In genomic region chr1:211606914-211607751, GRCh38 we compare ENCODE assay signal across 8 cellular contexts. TPM values are rescaled to one million over a fixed set of nuclear protein-coding genes. Genes with fewer than 3 reads are reported as not detected.
DNase-seq lines count a peak whose midpoint lies in the region; ATAC-seq and TF ChIP-seq lines count a peak whose summit lies in the region.

No MANE protein-coding gene starts in this region.

- CTCF ChIA-PET in T-cell (lab: Charles Lee), result interaction anchor here in 1 of 2 donors (0.8 to 3.1 kb wide), 3 partner anchors 18 to 429 kb away, joined by 3 to 14 read pairs (median 9); partner anchors contain the start of genes DTL, INTS7 and SLC30A1

- intact Hi-C loops in left lung (cut with DNase I), result no loop called here

- POLR2A ChIA-PET in T-cell (lab: Charles Lee), result interaction anchor here in 1 of 2 donors (0.6 kb wide), 1 partner anchor 54 kb away, joined by 3 read pairs; no protein-coding TSS in a partner anchor

- H3K27me3 ChIP-seq in left lung, result no peaks in the 10 kb centered on the region

- no peaks in the 10 kb centered on the region for H3K36me3 ChIP-seq in left lung

- H3K4me3 Mint-ChIP-seq in T-cell (peak overlapping the region; percentile 76 to 81 (median 80)), glutamatergic neuron (ENCODE audit: unreplicated experiment) (no peak overlapping the region)

- no peaks in the 10 kb centered on the region for H3K9me3 ChIP-seq in left lung

- peaks cover 9 to 60% of the 10 kb centered on the region in 2 donors for H3K4me1 ChIP-seq in left lung

- H3K36me3 Mint-ChIP-seq in T-cell (no peaks in the 10 kb centered on the region), glutamatergic neuron (ENCODE audit: unreplicated experiment) (no peaks in the 10 kb centered on the region)

- H3K9me3 Mint-ChIP-seq in T-cell, result no peaks in the 10 kb centered on the region
- H3K9me3 Mint-ChIP-seq in glutamatergic neuron (ENCODE audit: unreplicated experiment), result no peaks in the 10 kb centered on the region

- peaks cover 20 to 27% (median 27%) of the 10 kb centered on the region in 3 donors for H3K4me1 Mint-ChIP-seq in T-cell
- peaks cover 10% of the 10 kb centered on the region for H3K4me1 Mint-ChIP-seq in glutamatergic neuron (ENCODE audit: low read depth, unreplicated experiment)

- peak overlapping the region; percentile 63 to 96 for H3K27ac ChIP-seq in left lung

- peak; percentile 92 for ATAC-seq in GM19035 (IDR thresholded peaks at IDR 0.05; ENCODE audit: unreplicated experiment)
- peak; percentile 90 for ATAC-seq in HG03064 (IDR thresholded peaks at IDR 0.05; ENCODE audit: low read depth, unreplicated experiment)
- peak; percentile 65 to 82 (median 77) for ATAC-seq in T-cell (replicated peaks in 1 of 4)
- ATAC-seq in left lung, result peak; percentile 74
- ATAC-seq in omental fat pad (ENCODE audit: low FRiP score), result no peak

- H3K4me3 ChIP-seq in left lung, result peak overlapping the region in 1 of 2 donors; percentile 36

- H3K27ac Mint-ChIP-seq in T-cell (peak overlapping the region; percentile 85 to 95), glutamatergic neuron (ENCODE audit: unreplicated experiment) (no peak overlapping the region)

- no peaks in the 10 kb centered on the region for H3K27me3 Mint-ChIP-seq in T-cell
- H3K27me3 Mint-ChIP-seq in glutamatergic neuron (ENCODE audit: unreplicated experiment), result peaks cover 5% of the 10 kb centered on the region

- peak; percentile 95 to 96 for DNase-seq in AML-193 (lab: John Stamatoyannopoulos, UW)
- peak in 17 of 34 experiments; percentile 6 to 48 (median 13) for DNase-seq in T-cell
- DNase-seq in left lung, result peak in 1 of 2 donors; percentile 72
- no peak for DNase-seq in AG20443 (ENCODE audit: low spot score)
- no peak for DNase-seq in omental fat pad (ENCODE audit: low spot score)
- no peak for DNase-seq in glutamatergic neuron

- TF ChIP-seq CTCF in left lung (IDR thresholded peaks at IDR 0.05), result no peak
- TF ChIP-seq CTCF in omental fat pad (IDR thresholded peaks at IDR 0.05), result no peak
- TF ChIP-seq CTCF in glutamatergic neuron (IDR thresholded peaks at IDR 0.05; ENCODE audit: partially characterized antibody, unreplicated experiment), result no peak

RNA-seq across cellular contexts. Expression of gene SLC30A1, which starts 28.2 kb away (rescaled TPM):
- total RNA-seq in T-cell, result 10 to 100 TPM in 2 of 5 donors, 1 to 10 TPM in 3; 4.7 to 11.8 (median 9.4) TPM
- total RNA-seq in left lung, result 10 to 100 TPM; 22.2 to 37.7 TPM
- total RNA-seq in omental fat pad, result 10 to 100 TPM; 21.0 to 66.7 (median 37.1) TPM
- 3.1 TPM for total RNA-seq in glutamatergic neuron (ENCODE audit: unreplicated experiment)

Comparison
In these comparisons a context has a peak if more than half of its experiments do, and no peak if none do; other contexts are left out.
1. DNase-seq: peak in AML-193 (2 of 2); none in AG20443 (single experiment), omental fat pad (single experiment) and glutamatergic neuron (single experiment).